ENCODE assay signal across 1 cellular context in the genomic region with DNA sequence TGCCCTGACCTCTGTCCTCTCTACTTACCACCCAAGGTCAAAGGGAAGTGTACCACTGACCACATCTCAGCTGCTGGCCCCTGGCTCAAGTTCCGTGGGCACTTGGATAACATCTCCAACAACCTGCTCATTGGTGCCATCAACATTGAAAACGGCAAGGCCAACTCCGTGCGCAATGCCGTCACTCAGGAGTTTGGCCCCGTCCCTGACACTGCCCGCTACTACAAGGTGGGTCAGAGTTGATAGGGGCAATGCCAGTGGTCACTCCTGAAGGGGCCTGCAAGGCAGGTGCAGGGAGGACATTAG.
TF ChIP-seq lines count a peak whose summit lies in the region.

No MANE protein-coding gene starts in this region.

TF ChIP-seq in H1, 55 proteins besides CTCF, POLR2A, EP300 and RAD21:
- TF ChIP-seq, protein P1, sequence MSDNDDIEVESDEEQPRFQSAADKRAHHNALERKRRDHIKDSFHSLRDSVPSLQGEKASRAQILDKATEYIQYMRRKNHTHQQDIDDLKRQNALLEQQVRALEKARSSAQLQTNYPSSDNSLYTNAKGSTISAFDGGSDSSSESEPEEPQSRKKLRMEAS (IDR thresholded peaks at IDR 0.05) = no peak
- TF ChIP-seq POLR2AphosphoS5 (IDR thresholded peaks at IDR 0.05; ENCODE audit: low read depth, low read length) = 0 out of 2 replicates have a peak, but pooled peaks have one; percentile 7
